In genomic region chr17:80087346-80088265, GRCh38 we compare ENCODE assay signal across 25 cellular contexts.
"Had no signal": no experiment of that assay in that cellular context is flagged by ENCODE, and none has a peak within 500 bp of the region (broad histone marks: within the 10 kb centered on the region; RNA-seq: fewer than 3 reads in every experiment).

No MANE protein-coding gene starts in this region.

- H3K36me3 Mint-ChIP-seq: immature natural killer cell; naive thymus-derived CD8-positive, alpha-beta T cell; stimulated activated effector memory CD8-positive, alpha-beta T cell treated with anti-CD3 and anti-CD28 coated beads, Interleukin-12 subunit alpha, Interleukin-12 subunit beta, amount 100 ng/mL, for 72 hours had no signal

- H3K9me3 Mint-ChIP-seq: immature natural killer cell; naive thymus-derived CD8-positive, alpha-beta T cell; stimulated activated effector memory CD8-positive, alpha-beta T cell treated with anti-CD3 and anti-CD28 coated beads, Interleukin-12 subunit alpha, Interleukin-12 subunit beta, amount 100 ng/mL, for 72 hours had no signal

- H3K9me3 ChIP-seq: esophagus muscularis mucosa, gastroesophageal sphincter, heart right ventricle, left lung, lower lobe of right lung, pancreas, sigmoid colon, stomach, testis, tibial artery, upper lobe of left lung, uterus had no signal

- H3K4me1 Mint-ChIP-seq: nephron progenitor cell had no signal

- DNase-seq: central memory CD4-positive, alpha-beta T cell; effector CD8-positive, alpha-beta T cell; foreskin keratinocyte; heart right ventricle; hippocampal formation; immature natural killer cell; lower lobe of right lung; nephron progenitor cell; occipital lobe; retina; sigmoid colon; stimulated activated CD4-positive, alpha-beta T cell treated with anti-CD3 and anti-CD28 coated beads, Interleukin-2, amount 100 ng/mL, for 24 hours; stimulated activated CD4-positive, alpha-beta T cell treated with anti-CD3 and anti-CD28 coated beads, Interleukin-4, amount 100 ng/mL, for 24 hours; stimulated activated naive CD4-positive, alpha-beta T cell treated with Interleukin-2 at 50 U/mL for 16 hours; stomach; testis; tibial artery; upper lobe of left lung; uterus had no signal

- ATAC-seq: foreskin keratinocyte; gastroesophageal sphincter; left lung; lower lobe of right lung; naive thymus-derived CD8-positive, alpha-beta T cell; pancreas; stimulated activated effector memory CD8-positive, alpha-beta T cell treated with anti-CD3 and anti-CD28 coated beads, Interleukin-12 subunit alpha, Interleukin-12 subunit beta, amount 100 ng/mL, for 72 hours had no signal

- H3K27ac Mint-ChIP-seq: immature natural killer cell; naive thymus-derived CD8-positive, alpha-beta T cell; nephron progenitor cell; stimulated activated effector memory CD8-positive, alpha-beta T cell treated with anti-CD3 and anti-CD28 coated beads, Interleukin-12 subunit alpha, Interleukin-12 subunit beta, amount 100 ng/mL, for 72 hours had no signal

- H3K4me1 ChIP-seq: foreskin keratinocyte, testis, uterus had no signal

- H3K27ac ChIP-seq: esophagus muscularis mucosa, foreskin keratinocyte, gastroesophageal sphincter, heart right ventricle, left lung, lower lobe of right lung, pancreas, sigmoid colon, stomach, testis, tibial artery, upper lobe of left lung, uterus had no signal

- H3K4me3 ChIP-seq: esophagus muscularis mucosa, gastroesophageal sphincter, heart right ventricle, left lung, lower lobe of right lung, pancreas, sigmoid colon, stomach, testis, tibial artery, upper lobe of left lung, uterus had no signal

- H3K27me3 ChIP-seq: esophagus muscularis mucosa, gastroesophageal sphincter, heart right ventricle, left lung, pancreas, sigmoid colon, stomach, testis, tibial artery, upper lobe of left lung, uterus had no signal

- H3K4me3 Mint-ChIP-seq: immature natural killer cell; naive thymus-derived CD8-positive, alpha-beta T cell; nephron progenitor cell; stimulated activated effector memory CD8-positive, alpha-beta T cell treated with anti-CD3 and anti-CD28 coated beads, Interleukin-12 subunit alpha, Interleukin-12 subunit beta, amount 100 ng/mL, for 72 hours had no signal

- H3K36me3 ChIP-seq: heart right ventricle, left lung, lower lobe of right lung, pancreas, sigmoid colon, uterus had no signal
